22 cellular contexts compared by ENCODE assay signal in the genomic region with DNA sequence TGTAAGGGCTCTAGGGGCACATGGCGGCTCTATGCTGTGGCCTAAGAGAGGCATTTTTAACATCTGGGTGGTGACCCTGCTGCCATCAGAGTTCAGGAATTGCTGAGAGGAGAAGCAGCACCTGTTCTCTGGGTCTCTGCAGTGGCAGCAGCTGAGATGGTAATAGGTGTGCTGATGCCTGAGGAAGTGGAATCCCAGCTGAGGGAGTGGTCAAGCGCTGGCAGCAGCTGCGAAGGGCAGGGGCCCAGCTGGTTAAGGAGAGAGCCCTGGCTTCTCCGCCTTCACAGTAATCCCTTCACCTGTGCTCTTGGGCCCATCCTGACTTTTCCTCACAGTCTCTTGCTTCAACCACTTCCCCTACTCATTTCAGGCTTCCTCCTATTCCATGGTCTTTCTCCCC. TPM values are rescaled to one million over a fixed set of nuclear protein-coding genes. Genes with fewer than 3 reads are reported as not detected.
DNase-seq lines count a peak whose midpoint lies in the region; ATAC-seq lines count a peak whose summit lies in the region.
"Had no signal": no experiment of that assay in that cellular context is flagged by ENCODE, and none has a peak within 500 bp of the region (broad histone marks: within the 10 kb centered on the region; RNA-seq: fewer than 3 reads in every experiment).

No MANE protein-coding gene starts in this region.

- H3K79me2 ChIP-seq in trophoblast cell (ENCODE audit: control insufficient read depth, insufficient read depth, low read length, poor library complexity) = no peaks in the 10 kb centered on the region

- H3K23ac ChIP-seq in trophoblast cell (ENCODE audit: low read length) = no peak overlapping the region

- no peak overlapping the region for H2BK120ac ChIP-seq in trophoblast cell (ENCODE audit: insufficient read depth, low read length, poor library complexity)

- no peak overlapping the region for H3K4me2 ChIP-seq in trophoblast cell (ENCODE audit: low read length)
- H3K4me2 ChIP-seq: SK-N-SH had no signal

- H2AFZ ChIP-seq in trophoblast cell (ENCODE audit: insufficient read depth, low read length, poor library complexity) = no peak overlapping the region

- no peak overlapping the region for H2AK5ac ChIP-seq in trophoblast cell (ENCODE audit: low read length)

- peak overlapping the region; percentile 44 for H3K4me3 ChIP-seq in trophoblast cell (ENCODE audit: low read depth, low read length)
- H3K4me3 ChIP-seq: K562 had no signal

- no peaks in the 10 kb centered on the region for H3K79me1 ChIP-seq in trophoblast cell (ENCODE audit: low read length)

- no peak overlapping the region for H3K27ac ChIP-seq in trophoblast cell (ENCODE audit: low read depth, low read length)
- H3K27ac ChIP-seq: HL-60 had no signal

- H3K27me3 ChIP-seq in trophoblast cell (ENCODE audit: insufficient read depth, low read length) = no peaks in the 10 kb centered on the region

- intact Hi-C loops in left colon (cut with DNase I, micrococcal nuclease) = loop anchor here in 1 of 2 donors (10.0 kb wide), 1 partner anchor 174 kb away; no protein-coding TSS in a partner anchor
- intact Hi-C loops in left ventricle myocardium superior (cut with micrococcal nuclease) = no loop called here

- H3K36me3 ChIP-seq in trophoblast cell (ENCODE audit: control insufficient read depth in 1 of 2, insufficient read depth in 2 of 2, low read length in 2 of 2) = no peaks in the 10 kb centered on the region

- DNase-seq in COLO668 (lab: John Stamatoyannopoulos, UW; ENCODE audit: unreplicated experiment) (peak; percentile 57), NCI-H510A treated with DMSO at 0.1 percent for 48 hours (lab: John Stamatoyannopoulos, UW) (peak; percentile 35), left colon (peak; percentile 14 to 28), trophoblast cell (peak; percentile 11 to 60), left ventricle myocardium superior (no peak)
- no peak for DNase-seq in stimulated activated CD4-positive, alpha-beta T cell treated with anti-CD3 and anti-CD28 coated beads, Interleukin-4, amount 100 ng/mL, for 24 hours
- DNase-seq: 8988T; C1 segment of cervical spinal cord; Calu3; CD8-positive, alpha-beta T cell; DMS79; HFFc6; MM.1S; NCI-H1092; NCI-H1436 treated with DMSO at 0.1 percent for 48 hours; NCI-H2029; NCI-H345; SK-N-SH had no signal

- H3K14ac ChIP-seq in trophoblast cell (ENCODE audit: low read length) = no peak overlapping the region

- H3K18ac ChIP-seq in trophoblast cell (ENCODE audit: low read length) = no peak overlapping the region

- WGBS in trophoblast cell (ENCODE audit: extremely low coverage, insufficient coverage, insufficient read length) = no CpG with 5 or more reads among the region's 4 CpGs

- peaks cover 3 to 15% of the 10 kb centered on the region in 2 experiments for H3K4me1 ChIP-seq in trophoblast cell (ENCODE audit: control insufficient read depth in 1 of 2, insufficient read depth in 2 of 2, low read length in 2 of 2)

- no peak overlapping the region for H4K8ac ChIP-seq in trophoblast cell (ENCODE audit: low read depth, low read length)

- no peak overlapping the region for H2BK12ac ChIP-seq in trophoblast cell (ENCODE audit: low read length)

- no peak overlapping the region for H4K91ac ChIP-seq in trophoblast cell (ENCODE audit: low read depth, low read length)

- peaks cover 9% of the 10 kb centered on the region for H3K9me3 ChIP-seq in trophoblast cell (ENCODE audit: insufficient read depth, low read depth, low read length)
- H3K9me3 ChIP-seq: SK-N-SH had no signal

- H2BK5ac ChIP-seq in trophoblast cell (ENCODE audit: low read depth, low read length, poor library complexity) = no peak overlapping the region

- H3K9ac ChIP-seq in trophoblast cell (ENCODE audit: low read length) = no peak overlapping the region
- H3K9ac ChIP-seq: SK-N-SH had no signal

- no peak overlapping the region for H4K12ac ChIP-seq in trophoblast cell (ENCODE audit: low read depth, low read length)

- ATAC-seq in left colon (no peak), GM19023 (IDR thresholded peaks at IDR 0.05; ENCODE audit: unreplicated experiment) (no peak), left ventricle myocardium superior (no peak)
- ATAC-seq: CD8-positive, alpha-beta T cell; HepG2; K562 had no signal

- no peak overlapping the region for H3K4ac ChIP-seq in trophoblast cell (ENCODE audit: low read depth, low read length)

RNA-seq across cellular contexts. Expression of a gene that starts 39.8 kb away (rescaled TPM):
- total RNA-seq in left colon = 1 to 10 TPM; 2.5 to 3.0 TPM
- polyA plus RNA-seq in trophoblast cell (2013) = 32.7 and 38.5 TPM in 2 replicates
- total RNA-seq in left ventricle myocardium superior = 4.7 TPM
- total RNA-seq: Calu3; CD8-positive, alpha-beta T cell; HepG2 had no signal
- polyA plus RNA-seq: HepG2, SK-N-SH had no signal

RNA-seq across cellular contexts. Expression of a gene that starts 50.2 kb away (rescaled TPM):
- 10 to 100 TPM; 20.0 to 23.5 TPM for total RNA-seq in left colon
- polyA plus RNA-seq in trophoblast cell (2013) = 3.2 and 3.6 TPM in 2 replicates
- 7.1 TPM for total RNA-seq in left ventricle myocardium superior

Comparison
In these comparisons a context has a peak if more than half of its experiments do, and no peak if none do; other contexts are left out.
1. DNase-seq: peak in COLO668 (single experiment), NCI-H510A treated with DMSO at 0.1 percent for 48 hours (single experiment), left colon (2 of 2) and trophoblast cell (2 of 2); none in stimulated activated CD4-positive, alpha-beta T cell treated with anti-CD3 and anti-CD28 coated beads, Interleukin-4, amount 100 ng/mL, for 24 hours (single experiment) and left ventricle myocardium superior (single experiment).